In genomic region chr2:69767034-69767433, GRCh38 we compare ENCODE assay signal across 13 cellular contexts. TPM values are rescaled to one million over a fixed set of nuclear protein-coding genes. Genes with fewer than 3 reads are reported as not detected.
A peak's percentile ranks its signal among the peaks of the same experiment; 100 is the strongest.
DNase-seq lines count a peak whose midpoint lies in the region; ATAC-seq and TF ChIP-seq lines count a peak whose summit lies in the region.
"Had no signal": no experiment of that assay in that cellular context is flagged by ENCODE, and none has a peak within 500 bp of the region (broad histone marks: within the 10 kb centered on the region; RNA-seq: fewer than 3 reads in every experiment).

No MANE protein-coding gene starts in this region.

- H3K27me3 ChIP-seq in mammary epithelial cell (ENCODE audit: insufficient read depth, low read length) (no peaks in the 10 kb centered on the region), upper lobe of left lung (no peaks in the 10 kb centered on the region)
- H3K27me3 ChIP-seq: pancreas had no signal

- peak overlapping the region; percentile 44 for H3K27ac Mint-ChIP-seq in MCF 10A (ENCODE audit: low read depth, unreplicated experiment)
- no peak overlapping the region for H3K27ac Mint-ChIP-seq in mesothelial cell of epicardium

- CTCF ChIA-PET in MCF 10A (lab: Yijun Ruan, JAX) (interaction anchor here (0.7 to 2.2 kb wide), 5 partner anchors 11 to 50 kb away, joined by 3 to 7 read pairs (median 5); partner anchors contain the start of gene ANXA4), mammary epithelial cell (lab: Charles Lee; ENCODE audit: low non-redundant PET) (no interaction called here)

- DNase-seq in MCF 10A (ENCODE audit: unreplicated experiment), result peak; percentile 27
- no peak for DNase-seq in mammary epithelial cell
- peak; percentile 60 to 78 for DNase-seq in cardiac fibroblast (ENCODE audit: low read depth in 2 of 2)
- DNase-seq in medulla oblongata (ENCODE audit: extremely low spot score), result peak; percentile 56
- DNase-seq in upper lobe of left lung, result no peak
- no peak for DNase-seq in activated T-cell treated with anti-CD3 and anti-CD28 coated beads, Interleukin-2, amount 50 U/mL, for 4 hours
- no peak for DNase-seq in mesothelial cell of epicardium (ENCODE audit: low spot score in 2 of 2, unreplicated experiment in 2 of 2)
- DNase-seq: activated naive CD4-positive, alpha-beta T cell treated with anti-CD3 and anti-CD28 coated beads, Interleukin-2, amount 50 U/mL, for 16 hours; AML-193; glutamatergic neuron; GOT3; pancreas had no signal

- H3K4me3 ChIP-seq in mammary epithelial cell (replicated peaks in 1 of 3; ENCODE audit: insufficient read depth in 1 of 3, low read depth in 2 of 3, low read length in 3 of 3) (no peak overlapping the region), cardiac fibroblast (replicated peaks in 1 of 2; ENCODE audit: low read depth in 2 of 2, low read length in 2 of 2) (no peak overlapping the region), upper lobe of left lung (no peak overlapping the region)
- H3K4me3 ChIP-seq: pancreas had no signal

- H3K4me3 Mint-ChIP-seq in MCF 10A (ENCODE audit: unreplicated experiment), result no peak overlapping the region
- no peak overlapping the region for H3K4me3 Mint-ChIP-seq in activated T-cell treated with anti-CD3 and anti-CD28 coated beads, Interleukin-2, amount 50 U/mL, for 4 hours
- no peak overlapping the region for H3K4me3 Mint-ChIP-seq in mesothelial cell of epicardium

- no peak for TF ChIP-seq POLR2A in upper lobe of left lung (IDR thresholded peaks at IDR 0.05)

- no peaks in the 10 kb centered on the region for H3K27me3 Mint-ChIP-seq in MCF 10A (ENCODE audit: insufficient read depth, unreplicated experiment)
- no peaks in the 10 kb centered on the region for H3K27me3 Mint-ChIP-seq in activated T-cell treated with anti-CD3 and anti-CD28 coated beads, Interleukin-2, amount 50 U/mL, for 4 hours (ENCODE audit: low read depth)
- H3K27me3 Mint-ChIP-seq in mesothelial cell of epicardium (ENCODE audit: low read depth), result no peaks in the 10 kb centered on the region

- no peak overlapping the region for H3K27ac ChIP-seq in mammary epithelial cell (ENCODE audit: insufficient read depth, low read depth, low read length)
- H3K27ac ChIP-seq in upper lobe of left lung, result peak overlapping the region; percentile 21 to 74 (median 62)

- H3K36me3 ChIP-seq in mammary epithelial cell (ENCODE audit: insufficient read depth, low read length) (peaks cover 2% of the 10 kb centered on the region), upper lobe of left lung (no peaks in the 10 kb centered on the region)
- H3K36me3 ChIP-seq: pancreas had no signal

- H3K9ac ChIP-seq in mammary epithelial cell (ENCODE audit: insufficient read depth, low read length), result no peak overlapping the region

- H3K36me3 Mint-ChIP-seq in MCF 10A (ENCODE audit: insufficient read depth, unreplicated experiment) (peaks cover 23% of the 10 kb centered on the region), mesothelial cell of epicardium (peaks cover 2% of the 10 kb centered on the region)
- no peaks in the 10 kb centered on the region for H3K36me3 Mint-ChIP-seq in activated T-cell treated with anti-CD3 and anti-CD28 coated beads, Interleukin-2, amount 50 U/mL, for 4 hours (ENCODE audit: insufficient read depth)

- peak in 1 of 2 donors; percentile 19 for ATAC-seq in upper lobe of left lung (ENCODE audit: low FRiP score in 2 of 2)
- no peak for ATAC-seq in HG03520 (IDR thresholded peaks at IDR 0.05; ENCODE audit: unreplicated experiment)
- no peak for ATAC-seq in activated T-cell treated with anti-CD3 and anti-CD28 coated beads, Interleukin-2, amount 50 U/mL, for 4 hours

- WGBS in mammary epithelial cell (ENCODE audit: low coverage, missing lambda C conversion rate), result 72% methylated on average over 3 of the region's 3 CpGs
- WGBS in upper lobe of left lung, 2 donors, result 52 to 70% methylated on average over 3 of the region's 3 CpGs

- TF ChIP-seq EP300 in upper lobe of left lung (IDR thresholded peaks at IDR 0.05), result no peak

- BruUV-seq in MCF 10A (replicated peaks; lab: Mats Ljungman, UMichigan) (no TSS peak), mammary epithelial cell (replicated peaks; lab: Mats Ljungman, UMichigan) (no TSS peak)

- POLR2A ChIA-PET in MCF 10A (lab: Yijun Ruan, JAX), result interaction anchor here (1.3 to 8.9 kb wide), 6 partner anchors 11 to 61 kb away, joined by 3 to 90 read pairs (median 6); partner anchors contain the start of gene ANXA4

- H3K79me2 ChIP-seq in mammary epithelial cell (ENCODE audit: insufficient read depth, low read length), result peaks cover 79% of the 10 kb centered on the region

- TF ChIP-seq CTCF in MCF 10A (IDR thresholded peaks at IDR 0.05; ENCODE audit: unreplicated experiment), result no peak
- TF ChIP-seq CTCF in mammary epithelial cell (conservative IDR thresholded peaks at IDR 0.05 in 1 of 2, IDR thresholded peaks at IDR 0.05 in 1 of 2; ENCODE audit: extremely low read depth in 1 of 2, insufficient read depth in 1 of 2, low read depth in 1 of 2, low read length in 2 of 2), result peak in 1 of 2 donors; percentile 1
- no peak for TF ChIP-seq CTCF in cardiac fibroblast (IDR thresholded peaks at IDR 0.05; ENCODE audit: low read depth, low read length)
- TF ChIP-seq CTCF in upper lobe of left lung (IDR thresholded peaks at IDR 0.05), result no peak
- TF ChIP-seq CTCF in mesothelial cell of epicardium (IDR thresholded peaks at IDR 0.05; ENCODE audit: unreplicated experiment), result no peak

- no peaks in the 10 kb centered on the region for H3K9me3 ChIP-seq in mammary epithelial cell (replicated peaks; ENCODE audit: insufficient read depth, low read length)
- no peaks in the 10 kb centered on the region for H3K9me3 ChIP-seq in upper lobe of left lung
- H3K9me3 ChIP-seq: pancreas had no signal

- H4K20me1 ChIP-seq in mammary epithelial cell (ENCODE audit: insufficient read depth, low read length), result no peaks in the 10 kb centered on the region

- in situ Hi-C loops in mammary epithelial cell (cut with MboI; ENCODE audit: low sequenced_read_pairs in 2 of 2), result no loop called here

- dilution Hi-C loops in mammary epithelial cell (cut with HindIII; ENCODE audit: low sequenced_read_pairs), result no loop called here

- no peaks in the 10 kb centered on the region for H3K9me3 Mint-ChIP-seq in MCF 10A (ENCODE audit: unreplicated experiment)
- H3K9me3 Mint-ChIP-seq in activated T-cell treated with anti-CD3 and anti-CD28 coated beads, Interleukin-2, amount 50 U/mL, for 4 hours, result no peaks in the 10 kb centered on the region
- no peaks in the 10 kb centered on the region for H3K9me3 Mint-ChIP-seq in mesothelial cell of epicardium

- H2AFZ ChIP-seq in mammary epithelial cell (ENCODE audit: low read depth, low read length), result no peak overlapping the region

- H3K4me1 ChIP-seq in mammary epithelial cell (ENCODE audit: insufficient read depth, low read length) (peaks cover 49% of the 10 kb centered on the region), upper lobe of left lung (peaks cover 38 to 66% (median 59%) of the 10 kb centered on the region in 4 donors)

- H3K4me1 Mint-ChIP-seq in MCF 10A (ENCODE audit: insufficient read depth, unreplicated experiment) (peaks cover 28% of the 10 kb centered on the region), mesothelial cell of epicardium (peaks cover 19% of the 10 kb centered on the region)
- peaks cover 40% of the 10 kb centered on the region for H3K4me1 Mint-ChIP-seq in activated T-cell treated with anti-CD3 and anti-CD28 coated beads, Interleukin-2, amount 50 U/mL, for 4 hours (ENCODE audit: low read depth)

- no peak overlapping the region for H3K4me2 ChIP-seq in mammary epithelial cell (ENCODE audit: insufficient read depth, low read depth, low read length)

- intact Hi-C loops in MCF 10A (cut with micrococcal nuclease), result no loop called here
- intact Hi-C loops in mammary epithelial cell (cut with micrococcal nuclease), result no loop called here

RNA-seq across cellular contexts. Expression of gene ANXA4, which starts 25.1 kb away (rescaled TPM):
- total RNA-seq in MCF 10A (2022) (79.8 and 82.9 TPM in 2 replicates), mammary epithelial cell (100 to 1,000 TPM in 1 of 2 donors, 10 to 100 TPM in 1; 71.0 to 147 TPM), upper lobe of left lung (100 to 1,000 TPM in 5 of 6 donors, 10 to 100 TPM in 1; 84.0 to 214 (median 161) TPM), mesothelial cell of epicardium (41.4 to 45.1 TPM (median 42.2 TPM) in 3 replicates)
- 148 TPM for polyA plus RNA-seq in mammary epithelial cell
- polyA minus RNA-seq in mammary epithelial cell, result 222 TPM
- 10 to 100 TPM in 2 of 3 donors, 1 to 10 TPM in 1; 9.6 to 12.4 (median 11.2) TPM for total RNA-seq in activated T-cell treated with anti-CD3 and anti-CD28 coated beads, Interleukin-2, amount 50 U/mL, for 4 hours

Comparison
In these comparisons a context has a peak if more than half of its experiments do, and no peak if none do; other contexts are left out.
1. DNase-seq: peak in MCF 10A (single experiment), cardiac fibroblast (2 of 2) and medulla oblongata (single experiment); none in mammary epithelial cell (single experiment), upper lobe of left lung (0 of 2), activated T-cell treated with anti-CD3 and anti-CD28 coated beads, Interleukin-2, amount 50 U/mL, for 4 hours (single experiment) and mesothelial cell of epicardium (0 of 2).